In genomic region chrX:46185923-46186810, GRCh38 we compare ENCODE assay signal across 18 cellular contexts.
DNase-seq lines count a peak whose midpoint lies in the region; ATAC-seq, FAIRE-seq and TF ChIP-seq lines count a peak whose summit lies in the region.
"Had no signal": no experiment of that assay in that cellular context is flagged by ENCODE, and none has a peak within 500 bp of the region (broad histone marks: within the 10 kb centered on the region; RNA-seq: fewer than 3 reads in every experiment).

No MANE protein-coding gene starts in this region.

- H3K27ac Mint-ChIP-seq in activated CD4-positive, alpha-beta T cell treated with anti-CD3 and anti-CD28 coated beads, Interleukin-2, amount 10 ng/mL, durations not matched to agents 24 days and 14 days = no peak overlapping the region
- no peak overlapping the region for H3K27ac Mint-ChIP-seq in activated naive CD4-positive, alpha-beta T cell treated with anti-CD3 and anti-CD28 coated beads, Interleukin-2, amount 50 U/mL, for 72 hours

- no peaks in the 10 kb centered on the region for H3K79me2 ChIP-seq in SK-N-SH (ENCODE audit: insufficient read depth)

- no peak for TF ChIP-seq RAD21 in SK-N-SH (IDR thresholded peaks at IDR 0.05; ENCODE audit: low read length)

- H3K36me3 ChIP-seq in SK-N-SH (replicated peaks in 1 of 2; ENCODE audit: control insufficient read depth in 1 of 2, insufficient read depth in 2 of 2, low read length in 1 of 2) = no peaks in the 10 kb centered on the region
- H3K36me3 ChIP-seq: BLaER1 had no signal

- FAIRE-seq in RCC 7860 (lab: Jason Lieb, UNC) = peak; percentile 30
- FAIRE-seq: HTR-8/SVneo, K562 had no signal

- CTCF ChIA-PET in SK-N-SH (lab: Yijun Ruan, JAX) = no interaction called here

- peaks cover 2% of the 10 kb centered on the region for H3K27me3 Mint-ChIP-seq in activated CD4-positive, alpha-beta T cell treated with anti-CD3 and anti-CD28 coated beads, Interleukin-2, amount 10 ng/mL, durations not matched to agents 24 days and 14 days

- no peak overlapping the region for H3K4me3 Mint-ChIP-seq in activated CD4-positive, alpha-beta T cell treated with anti-CD3 and anti-CD28 coated beads, Interleukin-2, amount 10 ng/mL, durations not matched to agents 24 days and 14 days

- no peaks in the 10 kb centered on the region for H3K9me2 ChIP-seq in SK-N-SH

- no peak overlapping the region for H3K4me2 ChIP-seq in SK-N-SH
- H3K4me2 ChIP-seq: BLaER1 had no signal

- no peaks in the 10 kb centered on the region for H3K9me3 ChIP-seq in SK-N-SH

- no peaks in the 10 kb centered on the region; a peak in 1 of 4 replicates for H3K4me1 ChIP-seq in SK-N-SH (ENCODE audit: control insufficient read depth in 1 of 2, insufficient read depth in 2 of 2, low read depth in 1 of 2, low read length in 1 of 2)

- peak overlapping the region in 1 of 2 experiments; percentile 16; a peak in 1 of 4 replicates for H3K27ac ChIP-seq in SK-N-SH (ENCODE audit: low read depth in 2 of 2, low read length in 1 of 2)
- H3K27ac ChIP-seq: 22Rv1, BLaER1 had no signal

- H3K36me3 Mint-ChIP-seq in activated CD4-positive, alpha-beta T cell treated with anti-CD3 and anti-CD28 coated beads, Interleukin-2, amount 10 ng/mL, durations not matched to agents 24 days and 14 days (ENCODE audit: low read depth) = no peaks in the 10 kb centered on the region
- no peaks in the 10 kb centered on the region for H3K36me3 Mint-ChIP-seq in activated naive CD4-positive, alpha-beta T cell treated with anti-CD3 and anti-CD28 coated beads, Interleukin-2, amount 50 U/mL, for 72 hours

- H3K9me3 Mint-ChIP-seq in activated CD4-positive, alpha-beta T cell treated with anti-CD3 and anti-CD28 coated beads, Interleukin-2, amount 10 ng/mL, durations not matched to agents 24 days and 14 days = no peaks in the 10 kb centered on the region
- no peaks in the 10 kb centered on the region for H3K9me3 Mint-ChIP-seq in activated naive CD4-positive, alpha-beta T cell treated with anti-CD3 and anti-CD28 coated beads, Interleukin-2, amount 50 U/mL, for 72 hours

- POLR2A ChIA-PET in SK-N-SH (lab: Yijun Ruan, JAX) = no interaction called here

- 10% methylated on average over 7 of the region's 7 CpGs for WGBS in SK-N-SH (ENCODE audit: low lambda C conversion rate)

- no peak for DNase-seq in SK-N-SH
- peak; percentile 5 for DNase-seq in RCC 7860 (ENCODE audit: low spot score)
- no peak for DNase-seq in stimulated activated CD4-positive, alpha-beta T cell treated with anti-CD3 and anti-CD28 coated beads, Interleukin-12 subunit alpha, Interleukin-12 subunit beta, amount 100 ng/mL, for 4 hours
- no peak for DNase-seq in activated CD4-positive, alpha-beta T cell treated with anti-CD3 and anti-CD28 coated beads, Interleukin-2, amount 10 ng/mL, durations not matched to agents 24 days and 14 days
- DNase-seq in activated naive CD4-positive, alpha-beta T cell treated with anti-CD3 and anti-CD28 coated beads, Interleukin-2, amount 50 U/mL, for 72 hours (ENCODE audit: low spot score in 2 of 2) = no peak
- DNase-seq: DMS153, NCI-H1105 treated with DMSO at 0.1 percent for 48 hours, NCI-H1930, NCI-H524, RPMI8226, T-helper 1 cell had no signal

- ATAC-seq in SK-N-SH treated with all-trans-retinoic acid at 6 μM for 48 hours (peak; percentile 46; the same call in 2 of the 3 replicates), esophagus mucosa (peak; percentile 69), GM21381 (IDR thresholded peaks at IDR 0.05; ENCODE audit: unreplicated experiment) (no peak)
- no peak for ATAC-seq in activated naive CD4-positive, alpha-beta T cell treated with anti-CD3 and anti-CD28 coated beads, Interleukin-2, amount 50 U/mL, for 72 hours
- ATAC-seq: K562 had no signal

- no peak for TF ChIP-seq EP300 in SK-N-SH (IDR thresholded peaks at IDR 0.05; ENCODE audit: borderline replicate concordance in 1 of 2, low read depth in 1 of 2, low read length in 1 of 2)

- H3F3A ChIP-seq in SK-N-SH (replicated peaks; ENCODE audit: insufficient read depth) = no peaks in the 10 kb centered on the region

- H3K27me3 ChIP-seq in SK-N-SH (ENCODE audit: insufficient read depth) = no peaks in the 10 kb centered on the region; the same call in 1 of the 2 replicates
- H3K27me3 ChIP-seq: BLaER1 had no signal

- no peak for TF ChIP-seq CTCF in SK-N-SH (IDR thresholded peaks at IDR 0.05)

- H4K20me1 ChIP-seq in SK-N-SH (ENCODE audit: insufficient read depth) = no peaks in the 10 kb centered on the region
- H4K20me1 ChIP-seq: BLaER1 had no signal

- no peaks in the 10 kb centered on the region for H3K4me1 Mint-ChIP-seq in activated CD4-positive, alpha-beta T cell treated with anti-CD3 and anti-CD28 coated beads, Interleukin-2, amount 10 ng/mL, durations not matched to agents 24 days and 14 days

- no peak overlapping the region for H3K9ac ChIP-seq in SK-N-SH
- H3K9ac ChIP-seq: BLaER1 had no signal

- no peak overlapping the region for H2AFZ ChIP-seq in SK-N-SH (ENCODE audit: low read depth)

- intact Hi-C loops in activated CD4-positive, alpha-beta T cell treated with anti-CD3 and anti-CD28 coated beads, Interleukin-2, amount 10 ng/mL, durations not matched to agents 24 days and 14 days (cut with micrococcal nuclease) = no loop called here

- H3K4me3 ChIP-seq in SK-N-SH (ENCODE audit: low read depth in 2 of 2, low read length in 1 of 2) = no peak overlapping the region
- H3K4me3 ChIP-seq: BLaER1, K562 had no signal

TF ChIP-seq in SK-N-SH treated with all-trans-retinoic acid at 6 μM for 48 hours, 23 proteins besides CTCF, POLR2A, EP300 and RAD21 (continues in another document):
- TF ChIP-seq OSR1 (CRISPR knock-in tag; IDR thresholded peaks at IDR 0.05) = no peak
- TF ChIP-seq RARB (CRISPR knock-in tag; IDR thresholded peaks at IDR 0.05) = no peak
- no peak for TF ChIP-seq PPARA (CRISPR knock-in tag; IDR thresholded peaks at IDR 0.05; ENCODE audit: borderline replicate concordance)
- TF ChIP-seq PATZ1 (CRISPR knock-in tag; IDR thresholded peaks at IDR 0.05; ENCODE audit: borderline replicate concordance) = no peak
- TF ChIP-seq ESRRG (CRISPR knock-in tag; IDR thresholded peaks at IDR 0.05) = no peak

TF ChIP-seq in SK-N-SH, 30 proteins besides CTCF, POLR2A, EP300 and RAD21:
- TF ChIP-seq JUND (IDR thresholded peaks at IDR 0.05) = no peak
- TF ChIP-seq, protein P1, sequence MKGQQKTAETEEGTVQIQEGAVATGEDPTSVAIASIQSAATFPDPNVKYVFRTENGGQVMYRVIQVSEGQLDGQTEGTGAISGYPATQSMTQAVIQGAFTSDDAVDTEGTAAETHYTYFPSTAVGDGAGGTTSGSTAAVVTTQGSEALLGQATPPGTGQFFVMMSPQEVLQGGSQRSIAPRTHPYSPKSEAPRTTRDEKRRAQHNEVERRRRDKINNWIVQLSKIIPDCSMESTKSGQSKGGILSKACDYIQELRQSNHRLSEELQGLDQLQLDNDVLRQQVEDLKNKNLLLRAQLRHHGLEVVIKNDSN (IDR thresholded peaks at IDR 0.05; ENCODE audit: borderline replicate concordance, low read depth) = no peak
- no peak for TF ChIP-seq FOSL2 (IDR thresholded peaks at IDR 0.05; ENCODE audit: borderline replicate concordance, low read depth)
- TF ChIP-seq RXRA (IDR thresholded peaks at IDR 0.05; ENCODE audit: borderline replicate concordance, low read depth) = no peak
- no peak for TF ChIP-seq NRF1 (IDR thresholded peaks at IDR 0.05; ENCODE audit: low read depth, low read length)
- TF ChIP-seq, protein P2, sequence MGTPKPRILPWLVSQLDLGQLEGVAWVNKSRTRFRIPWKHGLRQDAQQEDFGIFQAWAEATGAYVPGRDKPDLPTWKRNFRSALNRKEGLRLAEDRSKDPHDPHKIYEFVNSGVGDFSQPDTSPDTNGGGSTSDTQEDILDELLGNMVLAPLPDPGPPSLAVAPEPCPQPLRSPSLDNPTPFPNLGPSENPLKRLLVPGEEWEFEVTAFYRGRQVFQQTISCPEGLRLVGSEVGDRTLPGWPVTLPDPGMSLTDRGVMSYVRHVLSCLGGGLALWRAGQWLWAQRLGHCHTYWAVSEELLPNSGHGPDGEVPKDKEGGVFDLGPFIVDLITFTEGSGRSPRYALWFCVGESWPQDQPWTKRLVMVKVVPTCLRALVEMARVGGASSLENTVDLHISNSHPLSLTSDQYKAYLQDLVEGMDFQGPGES (IDR thresholded peaks at IDR 0.05; ENCODE audit: low read depth, low read length) = no peak

Comparison
In these comparisons a context has a peak if more than half of its experiments do, and no peak if none do; other contexts are left out.
1. ATAC-seq: peak in SK-N-SH treated with all-trans-retinoic acid at 6 μM for 48 hours (single experiment) and esophagus mucosa (single experiment); none in GM21381 (single experiment) and activated naive CD4-positive, alpha-beta T cell treated with anti-CD3 and anti-CD28 coated beads, Interleukin-2, amount 50 U/mL, for 72 hours (0 of 2).